In genomic region chr12:69330475-69331473, GRCh38 we compare ENCODE assay signal across 8 cellular contexts. TPM values are rescaled to one million over a fixed set of nuclear protein-coding genes. Genes with fewer than 3 reads are reported as not detected.
A peak's percentile ranks its signal among the peaks of the same experiment; 100 is the strongest.
DNase-seq lines count a peak whose midpoint lies in the region; ATAC-seq lines count a peak whose summit lies in the region.

No MANE protein-coding gene starts in this region.

- peaks cover 23% of the 10 kb centered on the region for H3K4me1 Mint-ChIP-seq in activated T-helper 17 cell treated with anti-CD3 and anti-CD28 coated beads, Interleukin-2, amount 50 U/mL, for 72 hours

- no peaks in the 10 kb centered on the region for H3K27me3 Mint-ChIP-seq in activated T-helper 17 cell treated with anti-CD3 and anti-CD28 coated beads, Interleukin-2, amount 50 U/mL, for 72 hours

- H3K36me3 Mint-ChIP-seq in activated T-helper 17 cell treated with anti-CD3 and anti-CD28 coated beads, Interleukin-2, amount 50 U/mL, for 72 hours (ENCODE audit: low read depth), result no peaks in the 10 kb centered on the region

- intact Hi-C loops in Right ventricle myocardium superior (cut with DNase I), result no loop called here

- DNase-seq in NCI-H82 (lab: John Stamatoyannopoulos, UW), result peak; percentile 68
- peak; percentile 52 for DNase-seq in Right ventricle myocardium superior
- peak; percentile 35 for DNase-seq in renal cortical epithelial cell (ENCODE audit: low read depth)
- DNase-seq in KG1 (lab: John Stamatoyannopoulos, UW), result no peak
- no peak for DNase-seq in NCI-H524 (lab: John Stamatoyannopoulos, UW)

- peak overlapping the region; percentile 81 for H3K27ac Mint-ChIP-seq in activated T-helper 17 cell treated with anti-CD3 and anti-CD28 coated beads, Interleukin-2, amount 50 U/mL, for 72 hours

- H3K9me3 Mint-ChIP-seq in activated T-helper 17 cell treated with anti-CD3 and anti-CD28 coated beads, Interleukin-2, amount 50 U/mL, for 72 hours, result no peaks in the 10 kb centered on the region

- H3K4me3 Mint-ChIP-seq in activated T-helper 17 cell treated with anti-CD3 and anti-CD28 coated beads, Interleukin-2, amount 50 U/mL, for 72 hours, result peak overlapping the region; percentile 96

- peak; percentile 82 for ATAC-seq in GM18502 (IDR thresholded peaks at IDR 0.05; ENCODE audit: poor library complexity, unreplicated experiment)
- peak; percentile 90 for ATAC-seq in HG02642 (IDR thresholded peaks at IDR 0.05; ENCODE audit: poor library complexity, unreplicated experiment)
- peak; percentile 84 for ATAC-seq in activated T-helper 17 cell treated with anti-CD3 and anti-CD28 coated beads, Interleukin-2, amount 50 U/mL, for 72 hours (replicated peaks)
- peak; percentile 68 for ATAC-seq in Right ventricle myocardium superior (ENCODE audit: poor library complexity)

RNA-seq across cellular contexts. Expression of gene LYZ, which starts 17.4 kb away (rescaled TPM):
- under 1 TPM in 1 of 2 donors, not detected in 1; 0.26 TPM for total RNA-seq in activated T-helper 17 cell treated with anti-CD3 and anti-CD28 coated beads, Interleukin-2, amount 50 U/mL, for 72 hours
- total RNA-seq in Right ventricle myocardium superior, result 39.9 TPM
- total RNA-seq in renal cortical epithelial cell, result not detected in 2 replicates

RNA-seq across cellular contexts. Expression of gene YEATS4, which starts 28.8 kb away (rescaled TPM):
- total RNA-seq in activated T-helper 17 cell treated with anti-CD3 and anti-CD28 coated beads, Interleukin-2, amount 50 U/mL, for 72 hours, result 10 to 100 TPM; 28.4 to 48.3 TPM
- 10.3 TPM for total RNA-seq in Right ventricle myocardium superior
- total RNA-seq in renal cortical epithelial cell, result 17.0 and 34.0 TPM in 2 replicates

Comparison
In these comparisons a context has a peak if more than half of its experiments do, and no peak if none do; other contexts are left out.
1. DNase-seq: peak in NCI-H82 (single experiment), Right ventricle myocardium superior (single experiment) and renal cortical epithelial cell (single experiment); none in KG1 (single experiment) and NCI-H524 (0 of 2).
2. RNA of gene LYZ, which starts 17.4 kb away (total RNA-seq): 39.9 TPM in Right ventricle myocardium superior (single experiment); 0.26 TPM in activated T-helper 17 cell treated with anti-CD3 and anti-CD28 coated beads, Interleukin-2, amount 50 U/mL, for 72 hours and not detected in renal cortical epithelial cell; every median in the first group is over 10 times any median in the second.
3. Peak in every context shown above with its lines, with median percentiles within 50 percentile points of each other: ATAC-seq.